9 cellular contexts compared by ENCODE assay signal in genomic region chr7:43650457-43651052, GRCh38.
DNase-seq lines count a peak whose midpoint lies in the region; ATAC-seq and TF ChIP-seq lines count a peak whose summit lies in the region.
"Had no signal": no experiment of that assay in that cellular context is flagged by ENCODE, and none has a peak within 500 bp of the region (broad histone marks: within the 10 kb centered on the region; RNA-seq: fewer than 3 reads in every experiment).

No MANE protein-coding gene starts in this region.

- H3K36me3 Mint-ChIP-seq in GM23338 (ENCODE audit: low read depth) = peaks cover 43% of the 10 kb centered on the region
- peaks cover 23% of the 10 kb centered on the region for H3K36me3 Mint-ChIP-seq in activated naive CD8-positive, alpha-beta T cell treated with anti-CD3 and anti-CD28 coated beads, Interleukin-2, amount 10 ng/mL, durations not matched to agents 7 days and 5 days

- no peaks in the 10 kb centered on the region for H3K9me2 ChIP-seq in GM23338 (ENCODE audit: insufficient read depth)

- no peaks in the 10 kb centered on the region; the same call in 1 of the 2 replicates for H4K20me1 ChIP-seq in GM23338 (replicated peaks; ENCODE audit: insufficient read depth)

- H3K4me1 Mint-ChIP-seq in GM23338 = peaks cover 68% of the 10 kb centered on the region
- peaks cover 78% of the 10 kb centered on the region for H3K4me1 Mint-ChIP-seq in activated naive CD8-positive, alpha-beta T cell treated with anti-CD3 and anti-CD28 coated beads, Interleukin-2, amount 10 ng/mL, durations not matched to agents 7 days and 5 days

- H3K36me3 ChIP-seq in GM23338 (ENCODE audit: insufficient read depth) (no peaks in the 10 kb centered on the region), liver (ENCODE audit: control insufficient read depth in 4 of 4, insufficient read depth in 3 of 4, low read depth in 1 of 4, low read length in 3 of 4) (peaks cover 0 to 7% (median 6%) of the 10 kb centered on the region in 4 donors), H7 (replicated peaks; ENCODE audit: control insufficient read depth, insufficient read depth, low read length) (peaks cover 1% of the 10 kb centered on the region)

- peak; percentile 62 for DNase-seq in A172 (ENCODE audit: low spot score)
- DNase-seq in GM23338 (ENCODE audit: low spot score) = no peak
- no peak for DNase-seq in activated naive CD8-positive, alpha-beta T cell treated with anti-CD3 and anti-CD28 coated beads, Interleukin-2, amount 10 ng/mL, durations not matched to agents 7 days and 5 days
- DNase-seq in NCI-H2029 treated with DMSO at 0.1 percent for 48 hours (lab: John Stamatoyannopoulos, UW) = no peak
- DNase-seq in H7 = no peak
- DNase-seq in GM10266 (ENCODE audit: extremely low spot score) = no peak
- DNase-seq in left lobe of liver (ENCODE audit: low spot score) = no peak

- peaks cover 5% of the 10 kb centered on the region; the same call in 1 of the 2 replicates for H3F3A ChIP-seq in GM23338 (replicated peaks; ENCODE audit: low read depth)

- H3K27me3 Mint-ChIP-seq in GM23338 (ENCODE audit: insufficient read depth, low read depth, poor library complexity) = peaks cover 8% of the 10 kb centered on the region
- H3K27me3 Mint-ChIP-seq in activated naive CD8-positive, alpha-beta T cell treated with anti-CD3 and anti-CD28 coated beads, Interleukin-2, amount 10 ng/mL, durations not matched to agents 7 days and 5 days = no peaks in the 10 kb centered on the region

- H3K4me1 ChIP-seq in GM23338 (ENCODE audit: insufficient read depth) = peaks cover 61% of the 10 kb centered on the region
- H3K4me1 ChIP-seq in liver (ENCODE audit: control insufficient read depth in 4 of 4, insufficient read depth in 4 of 4, low read length in 3 of 4) = peaks cover 0 to 8% (median 4%) of the 10 kb centered on the region in 4 donors

- ATAC-seq in GM23338 (no peak), left lobe of liver (no peak)
- ATAC-seq in activated naive CD8-positive, alpha-beta T cell treated with anti-CD3 and anti-CD28 coated beads, Interleukin-2, amount 10 ng/mL, durations not matched to agents 7 days and 5 days (ENCODE audit: low read depth) = no peak

- 0 out of 2 replicates have a peak overlapping the region, but pooled peaks have one; percentile 0 for H3K4me2 ChIP-seq in GM23338

- H2AFZ ChIP-seq in GM23338 = no peak overlapping the region

- H3K27ac Mint-ChIP-seq in GM23338 = peak overlapping the region; percentile 86
- H3K27ac Mint-ChIP-seq in activated naive CD8-positive, alpha-beta T cell treated with anti-CD3 and anti-CD28 coated beads, Interleukin-2, amount 10 ng/mL, durations not matched to agents 7 days and 5 days = peak overlapping the region; percentile 85

- H3K9ac ChIP-seq in liver (ENCODE audit: low read depth in 1 of 2, low read length in 2 of 2) = no peak overlapping the region

- TF ChIP-seq CTCF in GM23338 (conservative IDR thresholded peaks at IDR 0.05; ENCODE audit: low read depth in 2 of 2) (no peak), liver (IDR thresholded peaks at IDR 0.05; ENCODE audit: low read depth, low read length, missing input control) (no peak), GM10266 (IDR thresholded peaks at IDR 0.05; ENCODE audit: control insufficient read depth, insufficient read depth, low read depth, missing control alignments) (no peak)

- H3K9me3 ChIP-seq in liver (ENCODE audit: control insufficient read depth in 4 of 4, low read length in 3 of 4) = no peaks in the 10 kb centered on the region
- H3K9me3 ChIP-seq: mucosa of descending colon had no signal

- no peaks in the 10 kb centered on the region; the same call in 2 of the 3 replicates for H3K9me3 Mint-ChIP-seq in GM23338
- H3K9me3 Mint-ChIP-seq in activated naive CD8-positive, alpha-beta T cell treated with anti-CD3 and anti-CD28 coated beads, Interleukin-2, amount 10 ng/mL, durations not matched to agents 7 days and 5 days = peaks cover 4% of the 10 kb centered on the region

- no peak for TF ChIP-seq RAD21 in liver (IDR thresholded peaks at IDR 0.05)

- H3K4me3 Mint-ChIP-seq in GM23338 = no peak overlapping the region; the same call in 2 of the 3 replicates
- peak overlapping the region; percentile 74 for H3K4me3 Mint-ChIP-seq in activated naive CD8-positive, alpha-beta T cell treated with anti-CD3 and anti-CD28 coated beads, Interleukin-2, amount 10 ng/mL, durations not matched to agents 7 days and 5 days

- no peaks in the 10 kb centered on the region for H3K27me3 ChIP-seq in GM23338 (ENCODE audit: insufficient read depth)
- H3K27me3 ChIP-seq in liver (ENCODE audit: control insufficient read depth in 4 of 4, insufficient read depth in 4 of 4, low read length in 3 of 4) = no peaks in the 10 kb centered on the region
- no peaks in the 10 kb centered on the region for H3K27me3 ChIP-seq in H7 (ENCODE audit: control insufficient read depth, insufficient read depth, low read length)

- H3K27ac ChIP-seq in GM23338 (ENCODE audit: low read depth) (peak overlapping the region; percentile 67), liver (ENCODE audit: low read depth in 1 of 2, low read length in 2 of 2) (peak overlapping the region; percentile 60 to 68)

- H3K79me2 ChIP-seq in GM23338 (replicated peaks; ENCODE audit: insufficient read depth) = peaks cover 53% of the 10 kb centered on the region

- POLR2A ChIA-PET in activated naive CD8-positive, alpha-beta T cell treated with anti-CD3 and anti-CD28 coated beads, Interleukin-2, amount 10 ng/mL, durations not matched to agents 7 days and 5 days (lab: Charles Lee) = interaction anchor here (0.5 to 5.5 kb wide), 11 partner anchors 10 to 275 kb away, joined by 3 to 127 read pairs (median 4); partner anchors contain the start of genes STK17A and UBE2D4

- no peak overlapping the region for H3K4me3 ChIP-seq in GM23338
- H3K4me3 ChIP-seq in liver (ENCODE audit: low read depth in 1 of 3, low read length in 3 of 3) = no peak overlapping the region
- H3K4me3 ChIP-seq in H7 (ENCODE audit: insufficient read depth, low read depth, low read length) = no peak overlapping the region
- H3K4me3 ChIP-seq: mucosa of descending colon had no signal

- 72% methylated on average over 9 of the region's 9 CpGs for whole genome bisulfite sequencing in liver

TF ChIP-seq in GM23338, 12 proteins besides CTCF, POLR2A, EP300 and RAD21 (continues in another document):
- no peak for TF ChIP-seq CREB1 (CRISPR knock-in tag; IDR thresholded peaks at IDR 0.05; ENCODE audit: low read depth)
- TF ChIP-seq STAT1 (IDR thresholded peaks at IDR 0.05; ENCODE audit: unreplicated experiment) = no peak
- no peak for TF ChIP-seq EZH2 (IDR thresholded peaks at IDR 0.05; ENCODE audit: low read depth, unreplicated experiment)

TF ChIP-seq in liver, 16 proteins besides CTCF, POLR2A, EP300 and RAD21 (continues in another document):
- no peak for TF ChIP-seq HNF4A (conservative IDR thresholded peaks at IDR 0.05)
- no peak for TF ChIP-seq YY1 (IDR thresholded peaks at IDR 0.05)
- no peak for TF ChIP-seq FOXA2 (IDR thresholded peaks at IDR 0.05)
- TF ChIP-seq MAX (IDR thresholded peaks at IDR 0.05) = no peak
- TF ChIP-seq FOXA1 (IDR thresholded peaks at IDR 0.05) = no peak
- TF ChIP-seq NR2F2 (IDR thresholded peaks at IDR 0.05) = no peak
- no peak for TF ChIP-seq GABPA (IDR thresholded peaks at IDR 0.05 in 1 of 2, conservative IDR thresholded peaks at IDR 0.05 in 1 of 2)
- TF ChIP-seq RXRA (IDR thresholded peaks at IDR 0.05) = no peak
- no peak for TF ChIP-seq TAF1 (conservative IDR thresholded peaks at IDR 0.05)
- TF ChIP-seq JUND (IDR thresholded peaks at IDR 0.05) = no peak
- no peak for TF ChIP-seq EGR1 (IDR thresholded peaks at IDR 0.05; ENCODE audit: low read depth in 2 of 2)
- TF ChIP-seq ZBTB33 (IDR thresholded peaks at IDR 0.05) = no peak
- TF ChIP-seq ATF3 (IDR thresholded peaks at IDR 0.05) = no peak
- no peak for TF ChIP-seq SP1 (IDR thresholded peaks at IDR 0.05)
- no peak for TF ChIP-seq HNF4G (IDR thresholded peaks at IDR 0.05)
